Comparison of ENCODE assay signal across 1 cellular context in genomic region chr9:135706288-135706687, GRCh38.
TF ChIP-seq lines count a peak whose summit lies in the region.

No MANE protein-coding gene starts in this region.

TF ChIP-seq in IMR-90, 13 proteins besides CTCF, POLR2A, EP300 and RAD21:
- no peak for TF ChIP-seq CHD1 (IDR thresholded peaks at IDR 0.05; ENCODE audit: low read depth, low read length)
- no peak for TF ChIP-seq MXI1 (IDR thresholded peaks at IDR 0.05; ENCODE audit: borderline replicate concordance, low read depth, low read length)
- no peak for TF ChIP-seq MAZ (IDR thresholded peaks at IDR 0.05; ENCODE audit: borderline replicate concordance, low read depth, low read length)
- TF ChIP-seq RFX5 (IDR thresholded peaks at IDR 0.05; ENCODE audit: low read depth, low read length): no peak
